ENCODE assay signal across 7 cellular contexts in the genomic region with DNA sequence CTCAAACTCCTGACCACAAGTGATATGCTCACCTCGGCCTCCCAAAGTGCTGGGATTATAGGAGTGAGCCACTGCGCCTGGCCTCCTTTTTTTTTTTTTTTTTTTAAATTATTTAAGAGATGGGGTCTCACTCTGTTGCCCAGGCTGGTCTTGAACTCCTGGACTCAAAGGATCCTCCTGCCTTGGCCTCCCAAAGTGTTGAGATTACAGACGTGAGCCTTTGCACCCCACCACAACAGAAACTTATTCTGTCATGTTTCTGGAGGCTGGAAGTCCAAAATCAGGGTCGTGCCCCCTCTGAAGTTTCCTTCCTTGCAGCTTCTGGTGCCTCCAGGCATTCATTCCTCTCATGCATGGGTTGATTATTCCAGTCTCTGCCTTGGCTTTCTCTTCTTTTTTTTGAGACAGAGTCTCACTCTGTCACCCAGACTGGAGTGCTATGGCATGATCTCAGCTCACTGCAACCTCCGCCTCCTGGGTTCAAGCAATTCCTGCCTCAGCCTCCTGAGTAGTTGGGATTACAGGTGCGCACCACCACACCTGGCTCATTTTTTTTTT. TPM values are rescaled to one million over a fixed set of nuclear protein-coding genes. Genes with fewer than 3 reads are reported as not detected.
DNase-seq lines count a peak whose midpoint lies in the region; ATAC-seq and TF ChIP-seq lines count a peak whose summit lies in the region.
"Not testable (repeated sequence)": the region's sequence is repeated elsewhere in the genome, so short reads cannot be mapped to it uniquely, and the experiment has no call there.

No MANE protein-coding gene starts in this region.

- peaks cover 19% of the 10 kb centered on the region for H3K4me1 ChIP-seq in osteoblast (ENCODE audit: insufficient read depth, low read length)

- H3K4me2 ChIP-seq in osteoblast (ENCODE audit: insufficient read depth, low read length), result not testable (repeated sequence)

- peaks cover 18% of the 10 kb centered on the region for H4K20me1 ChIP-seq in osteoblast (ENCODE audit: insufficient read depth, low read length)

- DNase-seq in EH (ENCODE audit: low read depth) (peak; percentile 42), RPMI7951 (ENCODE audit: low read depth) (peak; percentile 33), epidermal melanocyte (ENCODE audit: insufficient read length, low spot score) (peak; percentile 66), osteoblast (ENCODE audit: insufficient read length, low spot score, missing footprints) (peak; percentile 69)
- not testable (repeated sequence) for DNase-seq in HFFc6; WTC11 (ENCODE audit: low spot score)

- H2AFZ ChIP-seq in osteoblast (ENCODE audit: low read length), result not testable (repeated sequence)

- H3K9me3 Mint-ChIP-seq in HFFc6, WTC11, brain: not testable (repeated sequence)

- H3K79me2 ChIP-seq in osteoblast (ENCODE audit: insufficient read depth, low read length), result peaks cover 22% of the 10 kb centered on the region

- CTCF ChIA-PET in WTC11 (lab: Charles Lee), result interaction anchor here (0.7 to 1.8 kb wide), 3 partner anchors 9 to 46 kb away, joined by 5 to 12 read pairs (median 9); no protein-coding TSS in a partner anchor

- H3K27me3 Mint-ChIP-seq in HFFc6 (ENCODE audit: insufficient read depth); WTC11 (ENCODE audit: low read depth); brain: not testable (repeated sequence)

- not testable (repeated sequence) for H3K4me3 ChIP-seq in osteoblast (ENCODE audit: insufficient read depth, low read length)

- H3K36me3 Mint-ChIP-seq in HFFc6 (ENCODE audit: low read depth), result peaks cover 14% of the 10 kb centered on the region
- H3K36me3 Mint-ChIP-seq in WTC11, result peaks cover 20% of the 10 kb centered on the region
- H3K36me3 Mint-ChIP-seq in brain, result peaks cover 33% of the 10 kb centered on the region

- H3K4me1 Mint-ChIP-seq in HFFc6 (ENCODE audit: low read depth) (peaks cover 17% of the 10 kb centered on the region), WTC11 (peaks cover 20% of the 10 kb centered on the region), brain (peaks cover 44% of the 10 kb centered on the region)

- not testable (repeated sequence) for H3K27me3 ChIP-seq in osteoblast (ENCODE audit: insufficient read depth, low read length)

- peak overlapping the region; percentile 45; the same call in 1 of the 2 replicates for H3K27ac Mint-ChIP-seq in HFFc6
- not testable (repeated sequence) for H3K27ac Mint-ChIP-seq in WTC11
- H3K27ac Mint-ChIP-seq in brain, result peak overlapping the region in 3 of 5 experiments; percentile 64 to 83 (median 65)

- POLR2A ChIA-PET in WTC11 (lab: Charles Lee), result interaction anchor here (0.6 kb wide), 1 partner anchor 73 kb away, joined by 3 read pairs; no protein-coding TSS in a partner anchor

- H3K4me3 Mint-ChIP-seq in HFFc6, WTC11: not testable (repeated sequence)
- H3K4me3 Mint-ChIP-seq in brain, result peak overlapping the region in 1 of 5 experiments; percentile 24

- not testable (repeated sequence) for ATAC-seq in WTC11

- H3K9me3 ChIP-seq in osteoblast (ENCODE audit: low read depth, low read length), result not testable (repeated sequence)

- peaks cover 28% of the 10 kb centered on the region for H3K36me3 ChIP-seq in osteoblast (ENCODE audit: insufficient read depth, low read length)

- TF ChIP-seq CTCF in HFFc6 (IDR thresholded peaks at IDR 0.05); WTC11 (IDR thresholded peaks at IDR 0.05); brain (conservative IDR thresholded peaks at IDR 0.05); osteoblast (IDR thresholded peaks at IDR 0.05; ENCODE audit: extremely low read depth, low read depth, low read length): not testable (repeated sequence)

- H3K27ac ChIP-seq in osteoblast (ENCODE audit: low read depth, low read length), result not testable (repeated sequence)

TF ChIP-seq in WTC11, 78 proteins besides CTCF, POLR2A, EP300 and RAD21:
- peak; percentile 52; the same call in 1 of the 2 replicates for TF ChIP-seq ZNF121 (CRISPR knock-in tag; IDR thresholded peaks at IDR 0.05)

RNA-seq across cellular contexts. Expression of gene PIK3R2, which starts 6.2 kb away (rescaled TPM):
- total RNA-seq in HFFc6 (2021; fragmentation: NEBNext Ultra II Directional; extraction: Animal tissue kit (Norgen Biotek cat#: 25700)), result 10 to 100 TPM; 51.9 to 66.1 (median 56.0) TPM
- total RNA-seq in RPMI7951 (2014; rRNA removed; shearing (Covaris generic)), result 11.3 and 11.7 TPM in 2 replicates
- total RNA-seq in WTC11 (2021) (51.9 to 56.9 TPM (median 53.8 TPM) in 3 replicates), osteoblast (25.7 and 28.0 TPM in 2 replicates)
- polyA plus RNA-seq in brain (ENCODE audit: insufficient read depth, low read depth, low replicate concordance), result 30.0 TPM

RNA-seq across cellular contexts. Expression of gene IFI30, which starts 14.5 kb away (rescaled TPM):
- total RNA-seq in HFFc6 (2021; fragmentation: NEBNext Ultra II Directional; extraction: Animal tissue kit (Norgen Biotek cat#: 25700)), result 1 to 10 TPM; 4.9 to 9.0 (median 6.0) TPM
- 56.0 and 69.6 TPM in 2 replicates for total RNA-seq in RPMI7951 (2014; rRNA removed; shearing (Covaris generic))
- total RNA-seq in WTC11 (2021) (20.2 to 30.3 TPM (median 26.2 TPM) in 3 replicates), osteoblast (110 and 126 TPM in 2 replicates)
- polyA plus RNA-seq in brain (ENCODE audit: insufficient read depth, low read depth, low replicate concordance), result 55.7 TPM

RNA-seq across cellular contexts. Expression of gene MPV17L2, which starts 33.9 kb away (rescaled TPM):
- 10 to 100 TPM in 5 of 6 experiments, 1 to 10 TPM in 1; 9.7 to 14.9 (median 13.1) TPM for total RNA-seq in HFFc6 (2021; fragmentation: NEBNext Ultra II Directional; extraction: Animal tissue kit (Norgen Biotek cat#: 25700))
- total RNA-seq in RPMI7951 (2014; rRNA removed; shearing (Covaris generic)), result 18.6 and 23.5 TPM in 2 replicates
- total RNA-seq in WTC11 (2021) (26.3 to 29.8 TPM (median 28.0 TPM) in 3 replicates), osteoblast (8.3 and 9.4 TPM in 2 replicates)
- polyA plus RNA-seq in brain (ENCODE audit: insufficient read depth, low read depth, low replicate concordance), result 19.0 TPM

RNA-seq across cellular contexts. Expression of gene RAB3A, which starts 44.7 kb away (rescaled TPM):
- total RNA-seq in HFFc6 (2021; fragmentation: NEBNext Ultra II Directional; extraction: Animal tissue kit (Norgen Biotek cat#: 25700)), result 1 to 10 TPM; 6.1 to 9.0 (median 7.3) TPM
- 1.7 and 3.6 TPM in 2 replicates for total RNA-seq in RPMI7951 (2014; rRNA removed; shearing (Covaris generic))
- total RNA-seq in WTC11 (2021) (12.2 to 14.7 TPM (median 14.6 TPM) in 3 replicates), osteoblast (0.72 and 1.8 TPM in 2 replicates)
- 184 TPM for polyA plus RNA-seq in brain (ENCODE audit: insufficient read depth, low read depth, low replicate concordance)
